ENCODE assay signal across 1 cellular context in the genomic region with DNA sequence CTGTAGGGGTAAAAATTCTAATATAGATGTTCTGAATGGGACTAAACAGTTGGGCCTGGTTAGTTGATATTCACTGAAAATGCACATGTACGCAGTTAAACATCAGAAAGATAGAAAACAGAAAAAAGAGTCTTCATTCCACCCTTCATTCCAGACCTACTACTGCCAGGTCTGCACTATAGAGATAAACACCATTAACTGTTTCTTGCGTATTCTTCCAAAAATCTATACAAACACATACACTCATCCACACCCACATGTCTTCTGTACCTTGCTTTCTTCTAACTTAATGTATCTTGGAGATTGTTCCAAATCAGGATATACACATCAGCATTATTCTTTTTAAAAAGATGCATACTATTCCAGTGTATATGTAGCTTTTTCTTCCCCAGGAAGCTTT.
TF ChIP-seq lines count a peak whose summit lies in the region.

No MANE protein-coding gene starts in this region.

TF ChIP-seq in K562, 482 proteins besides CTCF, POLR2A, EP300 and RAD21 (continued from another document):
- TF ChIP-seq, protein P1, sequence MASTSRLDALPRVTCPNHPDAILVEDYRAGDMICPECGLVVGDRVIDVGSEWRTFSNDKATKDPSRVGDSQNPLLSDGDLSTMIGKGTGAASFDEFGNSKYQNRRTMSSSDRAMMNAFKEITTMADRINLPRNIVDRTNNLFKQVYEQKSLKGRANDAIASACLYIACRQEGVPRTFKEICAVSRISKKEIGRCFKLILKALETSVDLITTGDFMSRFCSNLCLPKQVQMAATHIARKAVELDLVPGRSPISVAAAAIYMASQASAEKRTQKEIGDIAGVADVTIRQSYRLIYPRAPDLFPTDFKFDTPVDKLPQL (IDR thresholded peaks at IDR 0.05; ENCODE audit: extremely low read depth, insufficient read length) = no peak
- TF ChIP-seq ZNF780A (CRISPR knock-in tag; IDR thresholded peaks at IDR 0.05) = no peak
- TF ChIP-seq SETDB1 (IDR thresholded peaks at IDR 0.05; ENCODE audit: low read length) = no peak
- TF ChIP-seq RBM17 (IDR thresholded peaks at IDR 0.05; ENCODE audit: borderline replicate concordance, low read depth, low read length) = no peak
- TF ChIP-seq PRPF4 (IDR thresholded peaks at IDR 0.05; ENCODE audit: insufficient read depth, low read depth, low read length, poor library complexity, severe bottlenecking) = no peak
- no peak for TF ChIP-seq PHF21A (IDR thresholded peaks at IDR 0.05; ENCODE audit: borderline replicate concordance, low read depth)
- peak; percentile 57 for TF ChIP-seq TCF3 (CRISPR knock-in tag; IDR thresholded peaks at IDR 0.05)
- TF ChIP-seq E2F5 (CRISPR knock-in tag; IDR thresholded peaks at IDR 0.05) = no peak
- TF ChIP-seq NCOA4 (IDR thresholded peaks at IDR 0.05; ENCODE audit: partially characterized antibody) = no peak
- TF ChIP-seq GATA2 (CRISPR knock-in tag; IDR thresholded peaks at IDR 0.05) = no peak
- no peak for TF ChIP-seq LCOR (CRISPR knock-in tag; IDR thresholded peaks at IDR 0.05)
- no peak for TF ChIP-seq HDAC1 (IDR thresholded peaks at IDR 0.05)
- no peak for TF ChIP-seq ZNF232 (CRISPR knock-in tag; IDR thresholded peaks at IDR 0.05)
- TF ChIP-seq POLR3G (IDR thresholded peaks at IDR 0.05; ENCODE audit: extremely low read depth, insufficient read length, insufficient replicate concordance) = no peak
